In genomic region chr7:17617857-17618651, GRCh38 we compare ENCODE assay signal across 11 cellular contexts.
"Had no signal": no experiment of that assay in that cellular context is flagged by ENCODE, and none has a peak within 500 bp of the region (broad histone marks: within the 10 kb centered on the region; RNA-seq: fewer than 3 reads in every experiment).

No MANE protein-coding gene starts in this region.

- H3K9me3 ChIP-seq: esophagus muscularis mucosa, ovary, SK-N-SH, thyroid gland had no signal

- H3K36me3 ChIP-seq: esophagus muscularis mucosa, ovary, thyroid gland had no signal

- H3K27me3 ChIP-seq: esophagus muscularis mucosa, ovary, thyroid gland had no signal

- H3K27ac ChIP-seq: esophagus muscularis mucosa, ovary had no signal

- H3K9me2 ChIP-seq: SK-N-SH had no signal

- H3K27me3 Mint-ChIP-seq: activated naive CD8-positive, alpha-beta T cell treated with anti-CD3 and anti-CD28 coated beads for 36 hours had no signal

- H3K36me3 Mint-ChIP-seq: activated naive CD8-positive, alpha-beta T cell treated with anti-CD3 and anti-CD28 coated beads for 36 hours; immature natural killer cell had no signal

- H3K27ac Mint-ChIP-seq: activated naive CD8-positive, alpha-beta T cell treated with anti-CD3 and anti-CD28 coated beads for 36 hours; immature natural killer cell; T-helper 1 cell treated with Interleukin-12 subunit alpha and Interleukin-12 subunit beta and Interleukin-4 antibody, amounts not matched to agents 30 μg/mL and 1 μg/mL, for 36 hours had no signal

- H3K4me2 ChIP-seq: SK-N-SH had no signal

- H3K9ac ChIP-seq: SK-N-SH had no signal

- H3K4me3 Mint-ChIP-seq: activated naive CD8-positive, alpha-beta T cell treated with anti-CD3 and anti-CD28 coated beads for 36 hours; immature natural killer cell; T-helper 1 cell treated with Interleukin-12 subunit alpha and Interleukin-12 subunit beta and Interleukin-4 antibody, amounts not matched to agents 30 μg/mL and 1 μg/mL, for 36 hours had no signal

- DNase-seq: activated CD4-positive, alpha-beta T cell treated with anti-CD3 and anti-CD28 coated beads, Interleukin-2, amount 50 U/mL, for 1 hour; activated gamma-delta T cell; activated naive CD8-positive, alpha-beta T cell treated with anti-CD3 and anti-CD28 coated beads for 36 hours; activated T-cell treated with anti-CD3 and anti-CD28 coated beads, Interleukin-2, amount 50 U/mL, for 1 hour; cerebellar nuclear complex; immature natural killer cell; ovary; SK-N-SH; thyroid gland had no signal

- H3K9me3 Mint-ChIP-seq: T-helper 1 cell treated with Interleukin-12 subunit alpha and Interleukin-12 subunit beta and Interleukin-4 antibody, amounts not matched to agents 30 μg/mL and 1 μg/mL, for 36 hours had no signal

- H3K4me1 Mint-ChIP-seq: activated naive CD8-positive, alpha-beta T cell treated with anti-CD3 and anti-CD28 coated beads for 36 hours; immature natural killer cell had no signal

- H3K4me3 ChIP-seq: esophagus muscularis mucosa, ovary, thyroid gland had no signal
